19 cellular contexts compared by ENCODE assay signal in the genomic region with DNA sequence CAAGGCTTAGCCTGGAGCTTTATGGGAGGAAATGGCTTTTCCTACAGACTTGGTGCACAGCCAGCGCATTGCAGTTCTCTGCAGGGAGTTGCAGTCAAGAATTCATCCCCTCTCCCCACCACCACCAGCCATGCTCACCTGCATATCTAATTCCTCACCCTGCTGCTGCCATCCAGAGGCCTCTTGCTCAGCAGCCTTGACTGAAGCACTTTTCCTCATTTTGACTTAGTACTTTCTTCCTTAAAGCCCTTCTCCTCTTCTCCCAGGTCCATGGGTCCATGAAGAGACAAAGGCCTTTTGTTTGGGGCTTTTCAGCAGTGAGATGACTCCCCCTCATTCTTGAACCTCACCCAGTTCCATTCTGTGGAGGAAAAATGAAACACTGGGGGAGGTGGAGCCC. TPM values are rescaled to one million over a fixed set of nuclear protein-coding genes. Genes with fewer than 3 reads are reported as not detected.
A peak's percentile ranks its signal among the peaks of the same experiment; 100 is the strongest.
DNase-seq lines count a peak whose midpoint lies in the region; ATAC-seq, FAIRE-seq and TF ChIP-seq lines count a peak whose summit lies in the region.
"Had no signal": no experiment of that assay in that cellular context is flagged by ENCODE, and none has a peak within 500 bp of the region (broad histone marks: within the 10 kb centered on the region; RNA-seq: fewer than 3 reads in every experiment).

No MANE protein-coding gene starts in this region.

- CTCF ChIA-PET in Calu3 (lab: Charles Lee) (no interaction called here), GM12878 (lab: Yijun Ruan, JAX) (no interaction called here)

- H3K4me3 Mint-ChIP-seq in Calu3 (ENCODE audit: low read depth, unreplicated experiment) (no peak overlapping the region), natural killer cell (peak overlapping the region; percentile 68)
- no peak overlapping the region for H3K4me3 Mint-ChIP-seq in activated T-helper 1 cell treated with anti-CD3 and anti-CD28 coated beads, Interleukin-12 subunit alpha, Interleukin-12 subunit beta, Interleukin-2, Interleukin-4 antibody, amounts not matched to agents 30 ng/mL and 10 ng/mL and 1 ng/mL, durations not matched to agents 14 hours and 24 hours and 36 hours
- H3K4me3 Mint-ChIP-seq: activated naive CD4-positive, alpha-beta T cell treated with anti-CD3 and anti-CD28 coated beads, Interleukin-2, amount 10 ng/mL, durations not matched to agents 7 days and 5 days; naive B cell had no signal

- H3K36me3 ChIP-seq in GM12878 (ENCODE audit: control insufficient read depth in 2 of 2, insufficient read depth in 2 of 2, low read length in 1 of 2), result no peaks in the 10 kb centered on the region
- H3K36me3 ChIP-seq in heart right ventricle, result no peaks in the 10 kb centered on the region
- H3K36me3 ChIP-seq: transverse colon had no signal

- H3K4me3 ChIP-seq in GM12878, result no peak overlapping the region
- no peak overlapping the region for H3K4me3 ChIP-seq in heart right ventricle
- H3K4me3 ChIP-seq: body of pancreas, dorsolateral prefrontal cortex, transverse colon had no signal

- no peak overlapping the region for H3K4me2 ChIP-seq in GM12878 (ENCODE audit: control insufficient read depth, insufficient read depth)

- SMC1A ChIA-PET in GM12878 (lab: Charles Lee; ENCODE audit: uncharacterized antibody, unreplicated experiment), result interaction anchor here (0.6 to 2.1 kb wide), 5 partner anchors 31 to 91 kb away, joined by 3 to 6 read pairs (median 4); a partner anchor contains a TSS

- in situ Hi-C loops in GM12878 (cut with MboI), result no loop called here

- H3K27me3 Mint-ChIP-seq in Calu3 (ENCODE audit: unreplicated experiment), result no peaks in the 10 kb centered on the region
- H3K27me3 Mint-ChIP-seq in natural killer cell (ENCODE audit: low read depth in 2 of 2), result no peaks in the 10 kb centered on the region
- peaks cover 4% of the 10 kb centered on the region for H3K27me3 Mint-ChIP-seq in activated T-helper 1 cell treated with anti-CD3 and anti-CD28 coated beads, Interleukin-12 subunit alpha, Interleukin-12 subunit beta, Interleukin-2, Interleukin-4 antibody, amounts not matched to agents 30 ng/mL and 10 ng/mL and 1 ng/mL, durations not matched to agents 14 hours and 24 hours and 36 hours (ENCODE audit: insufficient read depth)

- intact Hi-C loops in Calu3 (cut with micrococcal nuclease; ENCODE audit: unreplicated experiment), result no loop called here
- intact Hi-C loops in GM12878 (cut with micrococcal nuclease; ENCODE audit: unreplicated experiment), result no loop called here
- intact Hi-C loops in natural killer cell (cut with micrococcal nuclease), result no loop called here
- intact Hi-C loops in heart right ventricle (cut with DNase I), result no loop called here
- intact Hi-C loops in activated T-helper 1 cell treated with anti-CD3 and anti-CD28 coated beads, Interleukin-12 subunit alpha, Interleukin-12 subunit beta, Interleukin-2, Interleukin-4 antibody, amounts not matched to agents 30 ng/mL and 10 ng/mL and 1 ng/mL, durations not matched to agents 14 hours and 24 hours and 36 hours (cut with micrococcal nuclease), result no loop called here

- no peaks in the 10 kb centered on the region for H3K36me3 Mint-ChIP-seq in Calu3 (ENCODE audit: insufficient read depth, unreplicated experiment)
- peaks cover 34% of the 10 kb centered on the region for H3K36me3 Mint-ChIP-seq in natural killer cell
- H3K36me3 Mint-ChIP-seq in activated T-helper 1 cell treated with anti-CD3 and anti-CD28 coated beads, Interleukin-12 subunit alpha, Interleukin-12 subunit beta, Interleukin-2, Interleukin-4 antibody, amounts not matched to agents 30 ng/mL and 10 ng/mL and 1 ng/mL, durations not matched to agents 14 hours and 24 hours and 36 hours (ENCODE audit: low read depth), result no peaks in the 10 kb centered on the region
- H3K36me3 Mint-ChIP-seq: activated naive CD4-positive, alpha-beta T cell treated with anti-CD3 and anti-CD28 coated beads, Interleukin-2, amount 10 ng/mL, durations not matched to agents 7 days and 5 days; naive B cell had no signal

- H3K4me1 ChIP-seq in GM12878 (ENCODE audit: control insufficient read depth, insufficient read depth, low read length), result peaks cover 8% of the 10 kb centered on the region; the same call in 1 of the 2 replicates
- peaks cover 0 to 8% (median 0%) of the 10 kb centered on the region in 9 donors for H3K4me1 ChIP-seq in heart right ventricle
- H3K4me1 ChIP-seq: body of pancreas, transverse colon had no signal

- no peak overlapping the region for H3K27ac Mint-ChIP-seq in Calu3 (ENCODE audit: unreplicated experiment)
- peak overlapping the region; percentile 91 to 97 for H3K27ac Mint-ChIP-seq in natural killer cell
- no peak overlapping the region for H3K27ac Mint-ChIP-seq in activated T-helper 1 cell treated with anti-CD3 and anti-CD28 coated beads, Interleukin-12 subunit alpha, Interleukin-12 subunit beta, Interleukin-2, Interleukin-4 antibody, amounts not matched to agents 30 ng/mL and 10 ng/mL and 1 ng/mL, durations not matched to agents 14 hours and 24 hours and 36 hours
- H3K27ac Mint-ChIP-seq: activated naive CD4-positive, alpha-beta T cell treated with anti-CD3 and anti-CD28 coated beads, Interleukin-2, amount 10 ng/mL, durations not matched to agents 7 days and 5 days; naive B cell had no signal

- H3K27ac ChIP-seq in GM12878 (ENCODE audit: control insufficient read depth, insufficient read depth) (no peak overlapping the region), heart right ventricle (no peak overlapping the region)
- H3K27ac ChIP-seq: body of pancreas, dorsolateral prefrontal cortex, transverse colon had no signal

- 100% methylated on average over 1 of the region's 1 CpG for WGBS in GM12878 (ENCODE audit: insufficient coverage, insufficient replicate concordance, low lambda C conversion rate, missing lambda C conversion rate)
- WGBS in heart right ventricle, 2 donors, result 46 to 68% methylated on average over 1 of the region's 1 CpG

- H3K9ac ChIP-seq in GM12878 (ENCODE audit: control insufficient read depth, insufficient read depth, low read length), result no peak overlapping the region

- DNase-seq in Calu3 (peak; percentile 18), Kasumi-1 (lab: John Stamatoyannopoulos, UW) (peak; percentile 33 to 38), GM12878 (ENCODE audit: low read depth, low spot score) (no peak), natural killer cell (no peak), heart right ventricle (no peak)
- DNase-seq in activated T-helper 1 cell treated with anti-CD3 and anti-CD28 coated beads, Interleukin-12 subunit alpha, Interleukin-12 subunit beta, Interleukin-2, Interleukin-4 antibody, amounts not matched to agents 30 ng/mL and 10 ng/mL and 1 ng/mL, durations not matched to agents 14 hours and 24 hours and 36 hours (ENCODE audit: low spot score), result no peak
- DNase-seq: activated naive CD4-positive, alpha-beta T cell treated with anti-CD3 and anti-CD28 coated beads, Interleukin-2, amount 10 ng/mL, durations not matched to agents 7 days and 5 days; body of pancreas; dorsolateral prefrontal cortex; hippocampal formation; naive B cell; NCI-H1105 treated with DMSO at 0.1 percent for 48 hours; NCI-H510A; right cardiac atrium; transverse colon had no signal

- no peak for TF ChIP-seq RAD21 in GM12878 (IDR thresholded peaks at IDR 0.05; ENCODE audit: insufficient read depth, low read depth, low read length)

- no peak for ATAC-seq in GM12878
- peak in 2 of 3 donors; percentile 22 to 30 for ATAC-seq in natural killer cell
- no peak for ATAC-seq in GM18907 (IDR thresholded peaks at IDR 0.05; ENCODE audit: unreplicated experiment)
- ATAC-seq in heart right ventricle, result no peak
- no peak for ATAC-seq in GM19463 (IDR thresholded peaks at IDR 0.05; ENCODE audit: unreplicated experiment)
- ATAC-seq: activated CD4-positive, CD25-positive, alpha-beta regulatory T cell treated with anti-CD3 and anti-CD28 coated beads, Interleukin-2, amount 50 U/mL, for 24 hours; body of pancreas; Panc1; right cardiac atrium had no signal

- POLR2A ChIA-PET in GM12878 (lab: Charles Lee), result no interaction called here

- peak; percentile 38 for FAIRE-seq in GM12878 (lab: Jason Lieb, UNC)

- TF ChIP-seq POLR2A in GM12878 (IDR thresholded peaks at IDR 0.05; ENCODE audit: low read depth, low read length), result no peak

- TF ChIP-seq EP300 in GM12878 (IDR thresholded peaks at IDR 0.05; ENCODE audit: borderline replicate concordance in 1 of 2, control insufficient read depth in 1 of 2, low read depth in 2 of 2, low read length in 2 of 2), result no peak

- TF ChIP-seq CTCF in Calu3 (IDR thresholded peaks at IDR 0.05; ENCODE audit: unreplicated experiment), result no peak
- no peak for TF ChIP-seq CTCF in GM12878 (IDR thresholded peaks at IDR 0.05 in 2 of 3, conservative IDR thresholded peaks at IDR 0.05 in 1 of 3; ENCODE audit: control insufficient read depth in 2 of 3, extremely low read depth in 1 of 3, insufficient read depth in 1 of 3, low read depth in 3 of 3, low read length in 3 of 3)
- no peak for TF ChIP-seq CTCF in natural killer cell (IDR thresholded peaks at IDR 0.05)
- peak in 1 of 9 donors; percentile 16 for TF ChIP-seq CTCF in heart right ventricle (IDR thresholded peaks at IDR 0.05)

- H3K4me1 Mint-ChIP-seq in Calu3 (ENCODE audit: low read depth, unreplicated experiment) (no peaks in the 10 kb centered on the region), natural killer cell (peaks cover 53 to 67% of the 10 kb centered on the region in 2 donors)
- H3K4me1 Mint-ChIP-seq in activated T-helper 1 cell treated with anti-CD3 and anti-CD28 coated beads, Interleukin-12 subunit alpha, Interleukin-12 subunit beta, Interleukin-2, Interleukin-4 antibody, amounts not matched to agents 30 ng/mL and 10 ng/mL and 1 ng/mL, durations not matched to agents 14 hours and 24 hours and 36 hours (ENCODE audit: low read depth), result no peaks in the 10 kb centered on the region
- H3K4me1 Mint-ChIP-seq: activated naive CD4-positive, alpha-beta T cell treated with anti-CD3 and anti-CD28 coated beads, Interleukin-2, amount 10 ng/mL, durations not matched to agents 7 days and 5 days had no signal

- H3K27me3 ChIP-seq in GM12878 (replicated peaks in 1 of 2; ENCODE audit: control insufficient read depth in 2 of 2, insufficient read depth in 2 of 2, low read length in 1 of 2), result no peaks in the 10 kb centered on the region
- H3K27me3 ChIP-seq in heart right ventricle, result no peaks in the 10 kb centered on the region
- H3K27me3 ChIP-seq: body of pancreas, transverse colon had no signal

- peak overlapping the region; percentile 41 for H2AFZ ChIP-seq in GM12878 (ENCODE audit: control insufficient read depth, low read depth, low read length)

- H3K9me3 ChIP-seq in GM12878 (replicated peaks; ENCODE audit: control insufficient read depth, insufficient read depth, low read length) (no peaks in the 10 kb centered on the region; the same call in 2 of the 3 replicates), heart right ventricle (peaks cover 0 to 7% (median 0%) of the 10 kb centered on the region in 11 donors)
- H3K9me3 ChIP-seq: body of pancreas, transverse colon had no signal

- BruUV-seq in Calu3 (replicated peaks; lab: Mats Ljungman, UMichigan) (no TSS peak), GM12878 (replicated peaks; lab: Mats Ljungman, UMichigan) (no TSS peak)

- no peaks in the 10 kb centered on the region for H3K79me2 ChIP-seq in GM12878 (ENCODE audit: control insufficient read depth, insufficient read depth, low read length)

- H3K9me3 Mint-ChIP-seq in Calu3 (ENCODE audit: low read depth, unreplicated experiment) (peaks cover 10% of the 10 kb centered on the region), natural killer cell (peaks cover 2 to 13% of the 10 kb centered on the region in 2 donors)
- H3K9me3 Mint-ChIP-seq in activated T-helper 1 cell treated with anti-CD3 and anti-CD28 coated beads, Interleukin-12 subunit alpha, Interleukin-12 subunit beta, Interleukin-2, Interleukin-4 antibody, amounts not matched to agents 30 ng/mL and 10 ng/mL and 1 ng/mL, durations not matched to agents 14 hours and 24 hours and 36 hours, result no peaks in the 10 kb centered on the region
- H3K9me3 Mint-ChIP-seq: activated naive CD4-positive, alpha-beta T cell treated with anti-CD3 and anti-CD28 coated beads, Interleukin-2, amount 10 ng/mL, durations not matched to agents 7 days and 5 days had no signal

- RAD21 ChIA-PET in GM12878 (lab: Charles Lee; ENCODE audit: unreplicated experiment), result interaction anchor here (1.2 to 1.4 kb wide), 2 partner anchors 188 to 301 kb away, joined by 3 read pairs; no protein-coding TSS in a partner anchor

- H4K20me1 ChIP-seq in GM12878 (ENCODE audit: control insufficient read depth, insufficient read depth), result no peaks in the 10 kb centered on the region

RNA-seq across cellular contexts. Expression of a gene that starts 39.7 kb away (rescaled TPM):
- total RNA-seq in Calu3 (2022), result not detected in 2 replicates
- total RNA-seq in GM12878 (2013; cell fraction: nucleolus; rRNA removed), result 8.7 and 11.2 TPM in 2 replicates
- 1.2 TPM in 2 replicates for total RNA-seq in GM12878 (2014; rRNA removed)
- total RNA-seq in GM12878 (2014; rRNA removed; fragmentation: Illumina TruSeq; extraction: Trizol), result 1.3 TPM in 2 replicates
- 1.1 and 1.2 TPM in 2 replicates for total RNA-seq in GM12878 (2021)
- polyA plus RNA-seq in GM12878 (2011; ENCODE audit: low read depth), result not detected
- polyA plus RNA-seq in GM12878 (2011; rRNA removed), result 3.9 and 4.3 TPM in 2 replicates
- 2.5 and 3.3 TPM in 2 replicates for polyA plus RNA-seq in GM12878 (2011; cell fraction: cytosol; rRNA removed)
- polyA plus RNA-seq in GM12878 (2011; cell fraction: nucleus; rRNA removed), result 1.8 and 3.0 TPM in 2 replicates
- polyA plus RNA-seq in GM12878 (2012), result 0.34 and 0.70 TPM in 2 replicates
- 0.76 and 1.6 TPM in 2 replicates for polyA plus RNA-seq in GM12878 (2014; fragmentation: Illumina TruSeq; extraction: Trizol)
- 1 to 10 TPM in 1 of 2 experiments, under 1 TPM in 1; 0.97 to 1.2 TPM for polyA plus RNA-seq in GM12878 (2014; fragmentation: Nextera tagmentation; extraction: Ambion mirVana)
- 0.96 and 2.5 TPM in 2 replicates for polyA plus RNA-seq in GM12878 (2014; rRNA removed)
- polyA plus RNA-seq in GM12878 (2016; fragmentation: Nextera tagmentation; extraction: Ambion mirVana), result under 1 TPM; 0.56 to 0.69 TPM
- 5.4 and 8.8 TPM in 2 replicates for polyA minus RNA-seq in GM12878 (2011; rRNA and poly(A)+ RNA removed)
- 1.1 and 2.8 TPM in 2 replicates for polyA minus RNA-seq in GM12878 (2011; cell fraction: cytosol; rRNA and poly(A)+ RNA removed)
- 4.1 and 7.4 TPM in 2 replicates for polyA minus RNA-seq in GM12878 (2011; cell fraction: nucleus; rRNA and poly(A)+ RNA removed)
- total RNA-seq in natural killer cell, result 10 to 100 TPM; 30.2 to 68.1 (median 55.2) TPM
- 1 to 10 TPM in 1 of 10 donors, under 1 TPM in 3, not detected in 6; 0.32 to 3.1 (median 0.74) TPM for total RNA-seq in heart right ventricle
- under 1 TPM in 1 of 2 donors, not detected in 1; 0.06 TPM for polyA plus RNA-seq in heart right ventricle
- not detected in 2 replicates for total RNA-seq in activated T-helper 1 cell treated with anti-CD3 and anti-CD28 coated beads, Interleukin-12 subunit alpha, Interleukin-12 subunit beta, Interleukin-2, Interleukin-4 antibody, amounts not matched to agents 30 ng/mL and 10 ng/mL and 1 ng/mL, durations not matched to agents 14 hours and 24 hours and 36 hours
- total RNA-seq: transverse colon had no signal
- polyA plus RNA-seq: right cardiac atrium had no signal

Comparison
In these comparisons a context has a peak if more than half of its experiments do, and no peak if none do; other contexts are left out.
1. DNase-seq: peak in Calu3 (single experiment) and Kasumi-1 (2 of 2); none in GM12878 (single experiment), natural killer cell (single experiment), heart right ventricle (0 of 2) and activated T-helper 1 cell treated with anti-CD3 and anti-CD28 coated beads, Interleukin-12 subunit alpha, Interleukin-12 subunit beta, Interleukin-2, Interleukin-4 antibody, amounts not matched to agents 30 ng/mL and 10 ng/mL and 1 ng/mL, durations not matched to agents 14 hours and 24 hours and 36 hours (single experiment).
2. H3K27ac Mint-ChIP-seq: peak in natural killer cell (2 of 2); none in Calu3 (single experiment) and activated T-helper 1 cell treated with anti-CD3 and anti-CD28 coated beads, Interleukin-12 subunit alpha, Interleukin-12 subunit beta, Interleukin-2, Interleukin-4 antibody, amounts not matched to agents 30 ng/mL and 10 ng/mL and 1 ng/mL, durations not matched to agents 14 hours and 24 hours and 36 hours (single experiment).
3. ATAC-seq: peak in natural killer cell (2 of 3); none in GM12878 (single experiment), GM18907 (single experiment), heart right ventricle (0 of 8) and GM19463 (single experiment).